8 cellular contexts compared by ENCODE assay signal in the genomic region with DNA sequence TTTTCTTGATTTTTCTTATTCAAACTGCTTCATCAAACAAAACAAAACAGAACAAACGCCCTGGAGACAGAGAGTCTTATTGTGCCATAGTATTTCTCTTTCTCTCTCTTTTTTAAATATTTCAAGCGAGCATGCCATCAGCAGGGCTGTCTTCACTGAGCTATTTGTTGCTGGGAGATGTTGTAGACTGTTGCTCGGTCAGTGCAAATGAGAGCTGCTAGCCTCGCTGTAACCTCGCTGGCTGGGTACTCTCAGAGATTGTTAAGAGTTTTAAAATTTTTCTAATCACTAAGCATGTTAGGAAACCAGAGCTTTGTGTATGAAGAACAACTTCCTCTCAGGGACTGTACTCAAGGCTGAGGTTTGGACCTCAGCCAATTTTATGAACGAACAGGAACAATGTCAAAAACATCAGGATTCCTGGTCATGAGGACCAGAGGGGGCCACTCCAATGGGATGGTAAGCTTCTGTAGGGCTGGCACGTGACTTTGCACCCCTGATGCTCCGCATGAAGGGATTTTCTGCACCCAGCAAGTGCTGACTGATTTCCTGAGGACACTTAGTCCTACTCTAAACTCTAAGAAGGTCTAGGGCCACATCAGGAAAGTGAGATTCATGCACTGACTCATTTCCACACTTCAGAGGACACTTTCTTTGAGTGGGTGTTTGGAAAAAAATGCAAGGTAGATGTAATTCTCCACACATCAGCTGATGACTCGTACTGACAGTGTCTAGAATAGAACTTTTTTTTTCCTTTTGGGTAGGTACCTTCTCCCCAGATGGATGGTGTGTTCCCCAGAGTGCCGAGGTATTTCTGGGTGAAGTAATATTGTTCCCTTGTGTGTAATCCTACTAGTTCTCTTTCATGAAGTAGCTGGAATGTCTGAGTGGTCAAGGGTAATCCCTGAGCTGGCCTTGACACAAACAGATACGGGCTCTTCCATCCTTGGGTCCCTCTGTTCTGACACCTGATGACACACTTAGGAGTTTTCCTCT. TPM values are rescaled to one million over a fixed set of nuclear protein-coding genes. Genes with fewer than 3 reads are reported as not detected.
A peak's percentile ranks its signal among the peaks of the same experiment; 100 is the strongest.
DNase-seq lines count a peak whose midpoint lies in the region; ATAC-seq and TF ChIP-seq lines count a peak whose summit lies in the region.

No MANE protein-coding gene starts in this region.

- ATAC-seq in GM18868 (IDR thresholded peaks at IDR 0.05; ENCODE audit: unreplicated experiment) = peak; percentile 81
- ATAC-seq in HG03097 (IDR thresholded peaks at IDR 0.05; ENCODE audit: low FRiP score, unreplicated experiment) = peak; percentile 87
- ATAC-seq in body of pancreas = peak; percentile 75

- H3K9me3 ChIP-seq in A673 (ENCODE audit: low read depth, low read length, poor library complexity, severe bottlenecking) (no peaks in the 10 kb centered on the region), body of pancreas (no peaks in the 10 kb centered on the region), suprapubic skin (no peaks in the 10 kb centered on the region)

- H3K4me3 ChIP-seq in A673 (ENCODE audit: low read depth, low read length, poor library complexity, severe bottlenecking) (no peak overlapping the region), body of pancreas (no peak overlapping the region), suprapubic skin (no peak overlapping the region)

- H3K27ac ChIP-seq in A673 (ENCODE audit: low read depth, low read length, poor library complexity, severe bottlenecking) (no peak overlapping the region), body of pancreas (peak overlapping the region in 3 of 4 donors; percentile 47 to 75 (median 54)), suprapubic skin (peak overlapping the region; percentile 73)

- whole genome bisulfite sequencing in body of pancreas, 2 donors = 41 to 51% methylated on average over 11 of the region's 11 CpGs
- WGBS in suprapubic skin = 57% methylated on average over 11 of the region's 11 CpGs

- no TSS peak for BruUV-seq in A673 (replicated peaks; lab: Mats Ljungman, UMichigan)

- TF ChIP-seq EP300 in suprapubic skin (IDR thresholded peaks at IDR 0.05) = no peak

- H3K36me3 ChIP-seq in A673 (ENCODE audit: insufficient read depth, low read length, poor library complexity, severe bottlenecking) (no peaks in the 10 kb centered on the region), body of pancreas (replicated peaks in 1 of 2; ENCODE audit: insufficient read depth in 1 of 2, low read depth in 2 of 2) (no peaks in the 10 kb centered on the region), suprapubic skin (no peaks in the 10 kb centered on the region)

- H3K27me3 ChIP-seq in A673 (replicated peaks; ENCODE audit: insufficient read depth, low read depth, low read length, poor library complexity) = no peaks in the 10 kb centered on the region
- H3K27me3 ChIP-seq in body of pancreas = no peaks in the 10 kb centered on the region
- no peaks in the 10 kb centered on the region for H3K27me3 ChIP-seq in suprapubic skin

- CTCF ChIA-PET in A673 (lab: Charles Lee) = no interaction called here

- intact Hi-C loops in A673 (cut with micrococcal nuclease; ENCODE audit: unreplicated experiment) (no loop called here), body of pancreas (cut with DNase I) (no loop called here), head of caudate nucleus (cut with DNase I) (no loop called here)

- H3K4me1 ChIP-seq in A673 (ENCODE audit: insufficient read depth, low read length, poor library complexity, severe bottlenecking) = peaks cover 6% of the 10 kb centered on the region
- H3K4me1 ChIP-seq in body of pancreas = peaks cover 8% of the 10 kb centered on the region
- H3K4me1 ChIP-seq in suprapubic skin = peaks cover 4% of the 10 kb centered on the region

- no peak for TF ChIP-seq POLR2A in body of pancreas (IDR thresholded peaks at IDR 0.05)
- no peak for TF ChIP-seq POLR2A in suprapubic skin (IDR thresholded peaks at IDR 0.05)

- DNase-seq in A673 (ENCODE audit: low spot score) (peak; percentile 36), SKM-1 (lab: John Stamatoyannopoulos, UW; ENCODE audit: unreplicated experiment) (peak; percentile 59), body of pancreas (peak in 3 of 4 donors; percentile 38 to 75 (median 46)), medulla oblongata (ENCODE audit: extremely low spot score) (peak; percentile 74), suprapubic skin (ENCODE audit: low spot score in 2 of 2) (no peak), head of caudate nucleus (no peak)

- no peak for TF ChIP-seq CTCF in A673 (conservative IDR thresholded peaks at IDR 0.05; ENCODE audit: low read depth, low read length)
- no peak for TF ChIP-seq CTCF in body of pancreas (IDR thresholded peaks at IDR 0.05)
- no peak for TF ChIP-seq CTCF in suprapubic skin (IDR thresholded peaks at IDR 0.05)

- POLR2A ChIA-PET in A673 (lab: Charles Lee; ENCODE audit: low non-redundant PET) = no interaction called here

RNA-seq across cellular contexts. Expression of a gene that starts 59.7 kb away (rescaled TPM):
- total RNA-seq in A673 (2021) = 0.22 and 0.45 TPM in 2 replicates
- 10 to 100 TPM; 53.4 to 55.4 TPM for total RNA-seq in body of pancreas
- 10 to 100 TPM; 52.1 to 90.0 (median 58.8) TPM for total RNA-seq in suprapubic skin

Comparison
In these comparisons a context has a peak if more than half of its experiments do, and no peak if none do; other contexts are left out.
1. DNase-seq: peak in A673 (single experiment), SKM-1 (single experiment), body of pancreas (3 of 4) and medulla oblongata (single experiment); none in suprapubic skin (0 of 2) and head of caudate nucleus (0 of 42).
2. RNA of a gene that starts 59.7 kb away (total RNA-seq): 52.1 to 90.0 TPM in suprapubic skin and 53.4 to 55.4 TPM in body of pancreas; 0.22 to 0.45 TPM in A673; every median in the first group is over 10 times any median in the second.
3. Peak in every context shown above with its lines, with median percentiles within 50 percentile points of each other: ATAC-seq.